In genomic region chr12:108721824-108722223, GRCh38 we compare ENCODE assay signal across 1 cellular context.
TF ChIP-seq lines count a peak whose summit lies in the region.

No MANE protein-coding gene starts in this region.

TF ChIP-seq in IMR-90, 13 proteins besides CTCF, POLR2A, EP300 and RAD21:
- TF ChIP-seq USF2 (IDR thresholded peaks at IDR 0.05; ENCODE audit: low read depth, low read length) (no peak), SMC3 (IDR thresholded peaks at IDR 0.05; ENCODE audit: low read depth, low read length) (no peak), FOS (IDR thresholded peaks at IDR 0.05; ENCODE audit: low read depth, low read length) (no peak), RCOR1 (IDR thresholded peaks at IDR 0.05; ENCODE audit: insufficient replicate concordance, low read length) (no peak), MXI1 (IDR thresholded peaks at IDR 0.05; ENCODE audit: borderline replicate concordance, low read depth, low read length) (no peak), MAZ (IDR thresholded peaks at IDR 0.05; ENCODE audit: borderline replicate concordance, low read depth, low read length) (no peak), NFE2L2 (IDR thresholded peaks at IDR 0.05; ENCODE audit: low read depth, low read length) (no peak)
TF ChIP-seq in IMR-90: peak in this region for 0.
